ENCODE assay signal across 8 cellular contexts in genomic region chr19:43527860-43528622, GRCh38. TPM values are rescaled to one million over a fixed set of nuclear protein-coding genes. Genes with fewer than 3 reads are reported as not detected.
DNase-seq lines count a peak whose midpoint lies in the region; ATAC-seq and TF ChIP-seq lines count a peak whose summit lies in the region.

No MANE protein-coding gene starts in this region.

- ATAC-seq in activated CD8-positive, alpha-beta T cell treated with anti-CD3 and anti-CD28 coated beads for 36 hours, result peak; percentile 8
- ATAC-seq in GM18511 (IDR thresholded peaks at IDR 0.05; ENCODE audit: unreplicated experiment) (no peak), HG02870 (IDR thresholded peaks at IDR 0.05; ENCODE audit: unreplicated experiment) (no peak)

- peak overlapping the region; percentile 81; the same call in 1 of the 2 replicates for H3K4me3 ChIP-seq in Jurkat, Clone E6-1 (ENCODE audit: low read length)
- no peak overlapping the region for H3K4me3 ChIP-seq in WERI-Rb-1 (ENCODE audit: low read depth, low read length)

- no peaks in the 10 kb centered on the region for H3K9me3 Mint-ChIP-seq in activated CD8-positive, alpha-beta T cell treated with anti-CD3 and anti-CD28 coated beads for 36 hours
- H3K9me3 Mint-ChIP-seq in mesothelial cell of epicardium, result no peaks in the 10 kb centered on the region

- no peaks in the 10 kb centered on the region for H3K9me3 ChIP-seq in WERI-Rb-1 (ENCODE audit: severe bottlenecking)

- no peak for TF ChIP-seq CTCF in activated CD8-positive, alpha-beta T cell treated with anti-CD3 and anti-CD28 coated beads for 36 hours (IDR thresholded peaks at IDR 0.05)
- TF ChIP-seq CTCF in mesothelial cell of epicardium (IDR thresholded peaks at IDR 0.05; ENCODE audit: unreplicated experiment), result no peak
- no peak for TF ChIP-seq CTCF in WERI-Rb-1 (IDR thresholded peaks at IDR 0.05; ENCODE audit: low read depth, low read length)

- H3K27me3 ChIP-seq in WERI-Rb-1 (ENCODE audit: insufficient read depth, low read depth, severe bottlenecking), result no peaks in the 10 kb centered on the region

- CTCF ChIA-PET in activated CD8-positive, alpha-beta T cell treated with anti-CD3 and anti-CD28 coated beads for 36 hours (lab: Charles Lee), result interaction anchor here (1.2 to 3.2 kb wide), 5 partner anchors 8 to 81 kb away, joined by 4 to 18 read pairs (median 8); no protein-coding TSS in a partner anchor

- H3K36me3 Mint-ChIP-seq in activated CD8-positive, alpha-beta T cell treated with anti-CD3 and anti-CD28 coated beads for 36 hours (ENCODE audit: low read depth), result peaks cover 1% of the 10 kb centered on the region
- no peaks in the 10 kb centered on the region for H3K36me3 Mint-ChIP-seq in mesothelial cell of epicardium

- H3K27ac Mint-ChIP-seq in activated CD8-positive, alpha-beta T cell treated with anti-CD3 and anti-CD28 coated beads for 36 hours, result peak overlapping the region; percentile 61
- H3K27ac Mint-ChIP-seq in mesothelial cell of epicardium, result no peak overlapping the region

- intact Hi-C loops in activated CD8-positive, alpha-beta T cell treated with anti-CD3 and anti-CD28 coated beads for 36 hours (cut with micrococcal nuclease), result no loop called here

- DNase-seq in ACHN (peak; percentile 71), mesothelial cell of epicardium (ENCODE audit: low spot score in 2 of 2, unreplicated experiment in 2 of 2) (no peak), WERI-Rb-1 (no peak), SIG-M5 (lab: John Stamatoyannopoulos, UW) (no peak)
- no peak for DNase-seq in Jurkat, Clone E6-1 (ENCODE audit: low read depth, low spot score)
- peak; percentile 29 for DNase-seq in activated CD8-positive, alpha-beta T cell treated with anti-CD3 and anti-CD28 coated beads for 36 hours

- no peak overlapping the region for H3K27ac ChIP-seq in WERI-Rb-1

- H3K4me1 Mint-ChIP-seq in activated CD8-positive, alpha-beta T cell treated with anti-CD3 and anti-CD28 coated beads for 36 hours (ENCODE audit: low read depth), result peaks cover 30% of the 10 kb centered on the region
- peaks cover 33% of the 10 kb centered on the region for H3K4me1 Mint-ChIP-seq in mesothelial cell of epicardium

- H3K36me3 ChIP-seq in WERI-Rb-1, result no peaks in the 10 kb centered on the region

- peak overlapping the region; percentile 43 for H3K4me3 Mint-ChIP-seq in activated CD8-positive, alpha-beta T cell treated with anti-CD3 and anti-CD28 coated beads for 36 hours
- peak overlapping the region; percentile 38 for H3K4me3 Mint-ChIP-seq in mesothelial cell of epicardium

- H3K27me3 Mint-ChIP-seq in activated CD8-positive, alpha-beta T cell treated with anti-CD3 and anti-CD28 coated beads for 36 hours, result no peaks in the 10 kb centered on the region
- H3K27me3 Mint-ChIP-seq in mesothelial cell of epicardium (ENCODE audit: low read depth), result no peaks in the 10 kb centered on the region

- in situ Hi-C loops in ACHN (cut with HindIII; ENCODE audit: low pct_ligation_motif_present, low pct_unique_long_range_greater_than_20kb, low sequenced_read_pairs), result no loop called here

- POLR2A ChIA-PET in activated CD8-positive, alpha-beta T cell treated with anti-CD3 and anti-CD28 coated beads for 36 hours (lab: Charles Lee), result interaction anchor here (0.6 to 2.0 kb wide), 4 partner anchors 48 to 88 kb away, joined by 3 to 6 read pairs (median 4); partner anchors contain the start of genes IRGQ and PINLYP

RNA-seq across cellular contexts. Expression of gene ETHE1, which starts 1.0 kb away (rescaled TPM):
- polyA plus RNA-seq in Jurkat, Clone E6-1 (2012; ENCODE audit: insufficient read depth, insufficient read length), result 64.1 TPM
- 10 to 100 TPM; 50.9 to 57.1 TPM for total RNA-seq in activated CD8-positive, alpha-beta T cell treated with anti-CD3 and anti-CD28 coated beads for 36 hours
- 26.8 to 29.0 TPM (median 27.9 TPM) in 3 replicates for total RNA-seq in mesothelial cell of epicardium

RNA-seq across cellular contexts. Expression of gene ZNF575, which starts 4.9 kb away (rescaled TPM):
- polyA plus RNA-seq in Jurkat, Clone E6-1 (2012; ENCODE audit: insufficient read depth, insufficient read length), result 8.7 TPM
- 1 to 10 TPM; 1.2 to 2.0 TPM for total RNA-seq in activated CD8-positive, alpha-beta T cell treated with anti-CD3 and anti-CD28 coated beads for 36 hours
- total RNA-seq in mesothelial cell of epicardium, result 2.3 to 2.8 TPM (median 2.6 TPM) in 3 replicates

RNA-seq across cellular contexts. Expression of gene PHLDB3, which starts 23.5 kb away (rescaled TPM):
- polyA plus RNA-seq in Jurkat, Clone E6-1 (2012; ENCODE audit: insufficient read depth, insufficient read length), result 15.7 TPM
- total RNA-seq in activated CD8-positive, alpha-beta T cell treated with anti-CD3 and anti-CD28 coated beads for 36 hours, result 10 to 100 TPM; 14.7 to 17.5 TPM
- 28.0 to 31.4 TPM (median 28.2 TPM) in 3 replicates for total RNA-seq in mesothelial cell of epicardium

RNA-seq across cellular contexts. Expression of gene XRCC1, which starts 47.3 kb away (rescaled TPM):
- polyA plus RNA-seq in Jurkat, Clone E6-1 (2012; ENCODE audit: insufficient read depth, insufficient read length), result 89.6 TPM
- 10 to 100 TPM; 29.4 to 32.4 TPM for total RNA-seq in activated CD8-positive, alpha-beta T cell treated with anti-CD3 and anti-CD28 coated beads for 36 hours
- total RNA-seq in mesothelial cell of epicardium, result 52.3 to 58.5 TPM (median 56.1 TPM) in 3 replicates

RNA-seq across cellular contexts. Expression of gene PINLYP, which starts 47.6 kb away (rescaled TPM):
- not detected for polyA plus RNA-seq in Jurkat, Clone E6-1 (2012; ENCODE audit: insufficient read depth, insufficient read length)
- 10 to 100 TPM in 1 of 2 experiments, 1 to 10 TPM in 1; 9.7 to 12.3 TPM for total RNA-seq in activated CD8-positive, alpha-beta T cell treated with anti-CD3 and anti-CD28 coated beads for 36 hours
- total RNA-seq in mesothelial cell of epicardium, result 12.6 to 14.5 TPM (median 13.8 TPM) in 3 replicates

Comparison
In these comparisons a context has a peak if more than half of its experiments do, and no peak if none do; other contexts are left out.
1. DNase-seq: peak in ACHN (single experiment) and activated CD8-positive, alpha-beta T cell treated with anti-CD3 and anti-CD28 coated beads for 36 hours (single experiment); none in Jurkat, Clone E6-1 (single experiment), mesothelial cell of epicardium (0 of 2), WERI-Rb-1 (single experiment) and SIG-M5 (single experiment).